28 cellular contexts compared by ENCODE assay signal in genomic region chr6:166021429-166021828, GRCh38.
"Had no signal": no experiment of that assay in that cellular context is flagged by ENCODE, and none has a peak within 500 bp of the region (broad histone marks: within the 10 kb centered on the region; RNA-seq: fewer than 3 reads in every experiment).

No MANE protein-coding gene starts in this region.

- DNase-seq: activated B cell treated with CpG ODN at 0.5 μM for 24 hours; activated CD4-positive, alpha-beta memory T cell treated with anti-CD3 and anti-CD28 coated beads for 36 hours; activated CD4-positive, alpha-beta T cell treated with anti-CD3 and anti-CD28 coated beads for 4 hours; activated CD4-positive, alpha-beta T cell treated with anti-CD3 and anti-CD28 coated beads, Interleukin-2, amount 10 ng/mL, durations not matched to agents 24 days and 14 days; activated CD4-positive, alpha-beta T cell treated with anti-CD3 and anti-CD28 coated beads, Interleukin-2, amount 50 U/mL, for 1 hour; activated CD4-positive, alpha-beta T cell treated with anti-CD3 and anti-CD28 coated beads, Interleukin-2, amount 50 U/mL, for 4 hours; activated CD4-positive, CD25-positive, alpha-beta regulatory T cell treated with anti-CD3 and anti-CD28 coated beads, Interleukin-2, amount 50 U/mL, for 72 hours; activated CD8-positive, alpha-beta memory T cell treated with anti-CD3 and anti-CD28 coated beads, Interleukin-2, amount 50 U/mL, for 4 hours; activated CD8-positive, alpha-beta T cell treated with anti-CD3 and anti-CD28 coated beads for 36 hours; activated effector memory CD4-positive, alpha-beta T cell treated with anti-CD3 and anti-CD28 coated beads, Interleukin-2, amount 50 U/mL, for 16 hours; activated gamma-delta T cell treated with Interleukin-2 at 50 U/mL for 16 hours; activated naive CD4-positive, alpha-beta T cell; activated naive CD4-positive, alpha-beta T cell treated with anti-CD3 and anti-CD28 coated beads for 36 hours; activated naive CD4-positive, alpha-beta T cell treated with anti-CD3 and anti-CD28 coated beads, Interleukin-2, amount 50 U/mL, for 16 hours; activated naive CD8-positive, alpha-beta T cell treated with anti-CD3 and anti-CD28 coated beads for 36 hours; activated T-cell treated with anti-CD3 and anti-CD28 coated beads for 4 hours; activated T-cell treated with anti-CD3 and anti-CD28 coated beads, Interleukin-2, amount 50 U/mL, for 1 hour; activated T-cell treated with anti-CD3 and anti-CD28 coated beads, Interleukin-2, amount 50 U/mL, for 4 hours; activated T-cell treated with anti-CD3 and anti-CD28 coated beads, Interleukin-2, amount 50 U/mL, for 72 hours; adrenal gland; amniotic stem cell; aorta; body of pancreas; brain microvascular endothelial cell; central memory CD4-positive, alpha-beta T cell; T-helper 1 cell; T-helper 2 cell; T-helper 9 cell had no signal
